Comparison of ENCODE assay signal across 18 cellular contexts in the genomic region with DNA sequence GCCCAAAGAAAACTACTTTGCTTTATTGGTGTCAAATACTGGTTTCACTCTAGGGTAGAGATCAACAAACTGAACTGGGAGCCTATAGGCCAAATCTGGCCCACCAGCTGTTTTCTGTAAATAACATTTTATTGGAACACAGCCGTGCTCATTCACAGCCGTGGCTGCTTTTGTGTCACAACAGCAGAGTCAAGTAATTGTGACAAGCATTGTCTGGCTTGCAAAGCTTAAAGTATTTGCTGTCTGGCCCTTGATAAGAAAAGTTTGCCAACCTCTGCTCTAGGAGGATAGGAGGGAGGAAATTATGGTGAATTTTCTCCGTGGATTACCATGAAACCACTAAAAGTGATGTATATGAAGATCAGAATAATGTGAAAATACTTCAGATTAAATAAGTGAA. TPM values are rescaled to one million over a fixed set of nuclear protein-coding genes. Genes with fewer than 3 reads are reported as not detected.
DNase-seq lines count a peak whose midpoint lies in the region; ATAC-seq and TF ChIP-seq lines count a peak whose summit lies in the region.
"Had no signal": no experiment of that assay in that cellular context is flagged by ENCODE, and none has a peak within 500 bp of the region (broad histone marks: within the 10 kb centered on the region; RNA-seq: fewer than 3 reads in every experiment).

No MANE protein-coding gene starts in this region.

- peaks cover 6% of the 10 kb centered on the region for H3K4me1 ChIP-seq in psoas muscle
- H3K4me1 ChIP-seq in PC-3 (ENCODE audit: insufficient read depth, low read length): no peaks in the 10 kb centered on the region
- H3K4me1 ChIP-seq: SJSA1 had no signal

- H3K4me2 ChIP-seq in PC-3 (ENCODE audit: low read length): no peak overlapping the region

- no peaks in the 10 kb centered on the region for H3K9me3 Mint-ChIP-seq in CD4-positive, alpha-beta T cell
- H3K9me3 Mint-ChIP-seq: HFFc6 had no signal

- DNase-seq in NCI-H748 (lab: John Stamatoyannopoulos, UW; ENCODE audit: unreplicated experiment) (peak; percentile 48), NCI-H748 treated with DMSO at 0.1 percent for 48 hours (lab: John Stamatoyannopoulos, UW) (no peak), NCI-H1417 treated with DMSO at 0.1 percent for 48 hours (lab: John Stamatoyannopoulos, UW) (peak; percentile 8), psoas muscle (no peak), PC-3 (no peak)
- no peak for DNase-seq in CD4-positive, alpha-beta T cell
- DNase-seq: Calu3, GOT3, HFFc6, NCI-H1694 treated with DMSO at 0.1 percent for 48 hours, NCI-H226, NCI-H82, RPMI8226, SW 1271 had no signal

- H3K4me3 Mint-ChIP-seq in CD4-positive, alpha-beta T cell: no peak overlapping the region
- H3K4me3 Mint-ChIP-seq: CD14-positive monocyte, HFFc6 had no signal

- H3K79me2 ChIP-seq in PC-3 (ENCODE audit: low read length): no peaks in the 10 kb centered on the region

- H4K20me1 ChIP-seq in PC-3 (ENCODE audit: low read length): no peaks in the 10 kb centered on the region

- no peaks in the 10 kb centered on the region for H3K9me3 ChIP-seq in psoas muscle
- no peaks in the 10 kb centered on the region for H3K9me3 ChIP-seq in PC-3 (ENCODE audit: low read length)
- no peaks in the 10 kb centered on the region for H3K9me3 ChIP-seq in CD4-positive, alpha-beta T cell (ENCODE audit: control insufficient read depth, low read length)
- H3K9me3 ChIP-seq: SJSA1 had no signal

- H3K36me3 ChIP-seq in psoas muscle (ENCODE audit: insufficient read depth in 1 of 2, low read depth in 1 of 2) (peaks cover 5 to 60% of the 10 kb centered on the region in 2 donors), PC-3 (ENCODE audit: low read depth, low read length) (peaks cover 28% of the 10 kb centered on the region; the same call in 1 of the 2 replicates)
- H3K36me3 ChIP-seq: SJSA1 had no signal

- H3K27ac ChIP-seq in VCaP (peak overlapping the region; percentile 64), psoas muscle (peak overlapping the region; percentile 7), PC-3 (ENCODE audit: low read length) (no peak overlapping the region)
- no peak overlapping the region for H3K27ac ChIP-seq in CD4-positive, alpha-beta T cell (ENCODE audit: low read depth, low read length)
- H3K27ac ChIP-seq: SJSA1 had no signal

- no peak overlapping the region for H3K4me3 ChIP-seq in psoas muscle
- H3K4me3 ChIP-seq in PC-3 (ENCODE audit: low read length): no peak overlapping the region
- H3K4me3 ChIP-seq: SJSA1 had no signal

- H3K27me3 Mint-ChIP-seq in CD4-positive, alpha-beta T cell: no peaks in the 10 kb centered on the region

- no peak overlapping the region for H2AFZ ChIP-seq in PC-3 (ENCODE audit: low read length)

- no peaks in the 10 kb centered on the region for H3K9me2 ChIP-seq in PC-3 (replicated peaks; ENCODE audit: low read length)

- H3K36me3 Mint-ChIP-seq in CD4-positive, alpha-beta T cell (ENCODE audit: low read depth): no peaks in the 10 kb centered on the region

- WGBS in psoas muscle, 3 donors: 23 to 33% (median 26%) methylated on average over 3 of the region's 3 CpGs

- H3K9ac ChIP-seq in PC-3 (ENCODE audit: low read length): no peak overlapping the region

- CTCF ChIA-PET in PC-3 (lab: Charles Lee): no interaction called here
- CTCF ChIA-PET in CD4-positive, alpha-beta T cell (lab: Charles Lee): no interaction called here

- no peak overlapping the region for H3K27ac Mint-ChIP-seq in CD4-positive, alpha-beta T cell
- H3K27ac Mint-ChIP-seq: HFFc6 had no signal

- no peaks in the 10 kb centered on the region for H3K4me1 Mint-ChIP-seq in CD4-positive, alpha-beta T cell (ENCODE audit: low read depth)
- H3K4me1 Mint-ChIP-seq: CD14-positive monocyte had no signal

- TF ChIP-seq CTCF in VCaP (conservative IDR thresholded peaks at IDR 0.05): no peak
- no peak for TF ChIP-seq CTCF in psoas muscle (IDR thresholded peaks at IDR 0.05)
- TF ChIP-seq CTCF in PC-3 (conservative IDR thresholded peaks at IDR 0.05; ENCODE audit: low read depth, low read length): no peak
- TF ChIP-seq CTCF in CD4-positive, alpha-beta T cell (IDR thresholded peaks at IDR 0.05): no peak

- POLR2A ChIA-PET in PC-3 (lab: Charles Lee; ENCODE audit: unreplicated experiment): no interaction called here
- POLR2A ChIA-PET in CD4-positive, alpha-beta T cell (lab: Charles Lee): no interaction called here

- ATAC-seq in psoas muscle: peak in 2 of 4 donors; percentile 54
- no peak for ATAC-seq in GM19395 (IDR thresholded peaks at IDR 0.05; ENCODE audit: unreplicated experiment)
- no peak for ATAC-seq in PC-3
- no peak for ATAC-seq in CD4-positive, alpha-beta T cell (ENCODE audit: poor library complexity)

- no peaks in the 10 kb centered on the region for H3F3A ChIP-seq in PC-3 (ENCODE audit: low read length, unreplicated experiment)

- intact Hi-C loops in psoas muscle (cut with DNase I): no loop called here
- intact Hi-C loops in PC-3 (cut with micrococcal nuclease): no loop called here
- intact Hi-C loops in CD4-positive, alpha-beta T cell (cut with DNase I, micrococcal nuclease): no loop called here

- no TSS peak for BruUV-seq in PC-3 (replicated peaks; lab: Mats Ljungman, UMichigan)

- H3K27me3 ChIP-seq in psoas muscle (ENCODE audit: insufficient read depth in 3 of 3, low read length in 2 of 3) (no peaks in the 10 kb centered on the region), PC-3 (ENCODE audit: low read length) (no peaks in the 10 kb centered on the region)
- no peaks in the 10 kb centered on the region for H3K27me3 ChIP-seq in CD4-positive, alpha-beta T cell (ENCODE audit: control insufficient read depth, insufficient read depth, low read length)
- H3K27me3 ChIP-seq: SJSA1 had no signal

RNA-seq across cellular contexts. Expression of gene GPAT3, which starts 53.4 kb away (rescaled TPM):
- total RNA-seq in psoas muscle (10 to 100 TPM; 18.9 to 55.5 (median 32.6) TPM), PC-3 (2014; rRNA removed) (22.5 and 34.2 TPM in 2 replicates)
- 100 to 1,000 TPM in 1 of 3 donors, 10 to 100 TPM in 2; 42.0 to 108 (median 49.2) TPM for polyA plus RNA-seq in psoas muscle
- 1 to 10 TPM; 2.9 to 4.6 TPM for total RNA-seq in CD4-positive, alpha-beta T cell

Comparison
In these comparisons a context has a peak if more than half of its experiments do, and no peak if none do; other contexts are left out.
1. DNase-seq: peak in NCI-H748 (single experiment) and NCI-H1417 treated with DMSO at 0.1 percent for 48 hours (single experiment); none in NCI-H748 treated with DMSO at 0.1 percent for 48 hours (single experiment), psoas muscle (0 of 2), PC-3 (single experiment) and CD4-positive, alpha-beta T cell (0 of 10).
2. H3K27ac ChIP-seq: peak in VCaP (single experiment) and psoas muscle (single experiment); none in PC-3 (single experiment) and CD4-positive, alpha-beta T cell (single experiment).